8 cellular contexts compared by ENCODE assay signal in genomic region chr1:61049850-61050540, GRCh38. TPM values are rescaled to one million over a fixed set of nuclear protein-coding genes. Genes with fewer than 3 reads are reported as not detected.
DNase-seq lines count a peak whose midpoint lies in the region; ATAC-seq, FAIRE-seq and TF ChIP-seq lines count a peak whose summit lies in the region.

No MANE protein-coding gene starts in this region.

- H3K4me1 Mint-ChIP-seq in astrocyte (ENCODE audit: low read depth, unreplicated experiment): peaks cover 6% of the 10 kb centered on the region

- no peak overlapping the region for H3K27ac ChIP-seq in astrocyte (ENCODE audit: low read depth, low read length)
- H3K27ac ChIP-seq in rectal smooth muscle tissue (ENCODE audit: low read depth, low read length): peak overlapping the region; percentile 91
- H3K27ac ChIP-seq in uterus: peak overlapping the region; percentile 92 to 94

- H3K9me3 Mint-ChIP-seq in astrocyte (ENCODE audit: unreplicated experiment): no peaks in the 10 kb centered on the region

- TF ChIP-seq CTCF in GM06990 (IDR thresholded peaks at IDR 0.05; ENCODE audit: insufficient read depth, low read length, poor library complexity, severe bottlenecking) (peak; percentile 91), astrocyte (IDR thresholded peaks at IDR 0.05; ENCODE audit: insufficient read depth, low read depth, low read length) (peak; percentile 74), uterus (IDR thresholded peaks at IDR 0.05) (peak; percentile 92 to 98 (median 96))

- H3K27ac Mint-ChIP-seq in astrocyte (ENCODE audit: unreplicated experiment): no peak overlapping the region

- H3K9ac ChIP-seq in astrocyte (ENCODE audit: low read length): peak overlapping the region; percentile 67
- H3K9ac ChIP-seq in rectal smooth muscle tissue (ENCODE audit: low read length): peak overlapping the region; percentile 10

- H2AFZ ChIP-seq in astrocyte (ENCODE audit: low read depth, low read length): peak overlapping the region; percentile 88

- peak overlapping the region; percentile 80 for H3K4me3 Mint-ChIP-seq in astrocyte (ENCODE audit: unreplicated experiment)

- no peaks in the 10 kb centered on the region for H3K79me2 ChIP-seq in astrocyte (ENCODE audit: insufficient read depth, low read length)

- H3K27me3 Mint-ChIP-seq in astrocyte (ENCODE audit: low read depth, unreplicated experiment): peaks cover 39% of the 10 kb centered on the region

- peak overlapping the region; percentile 85 for H3K4me2 ChIP-seq in astrocyte (ENCODE audit: low read length)

- ATAC-seq in HG02642 (IDR thresholded peaks at IDR 0.05; ENCODE audit: poor library complexity, unreplicated experiment): peak; percentile 73

- H3K4me1 ChIP-seq in astrocyte (ENCODE audit: insufficient read depth, low read length) (peaks cover 3% of the 10 kb centered on the region), rectal smooth muscle tissue (ENCODE audit: control insufficient read depth, insufficient read depth, low read length) (peaks cover 8% of the 10 kb centered on the region), uterus (peaks cover 0 to 4% of the 10 kb centered on the region in 2 donors)

- peak overlapping the region; percentile 46 for H3K4me3 ChIP-seq in GM06990 (replicated peaks; ENCODE audit: low read depth, low read length)
- H3K4me3 ChIP-seq in astrocyte (ENCODE audit: insufficient read depth, low read depth, low read length): peak overlapping the region; percentile 60
- H3K4me3 ChIP-seq in rectal smooth muscle tissue (ENCODE audit: low read length): peak overlapping the region; percentile 73
- peak overlapping the region; percentile 65 to 81 for H3K4me3 ChIP-seq in uterus

- H3K36me3 Mint-ChIP-seq in astrocyte (ENCODE audit: low read depth, unreplicated experiment): no peaks in the 10 kb centered on the region

- H3K9me3 ChIP-seq in astrocyte (ENCODE audit: insufficient read depth, low read depth, low read length): no peaks in the 10 kb centered on the region
- H3K9me3 ChIP-seq in uterus: no peaks in the 10 kb centered on the region

- FAIRE-seq in astrocyte (lab: Jason Lieb, UNC): no peak

- H3K36me3 ChIP-seq in GM06990 (ENCODE audit: control insufficient read depth, insufficient read depth, low read length) (no peaks in the 10 kb centered on the region), astrocyte (ENCODE audit: insufficient read depth, low read length) (no peaks in the 10 kb centered on the region), rectal smooth muscle tissue (ENCODE audit: control insufficient read depth, insufficient read depth, low read length) (no peaks in the 10 kb centered on the region), uterus (no peaks in the 10 kb centered on the region)

- DNase-seq in GM06990 (ENCODE audit: extremely low read depth, insufficient read length): peak; percentile 35
- peak; percentile 89 for DNase-seq in NCI-H1694 treated with DMSO at 0.1 percent for 48 hours (lab: John Stamatoyannopoulos, UW)
- DNase-seq in T-helper 22 cell (ENCODE audit: low read depth): peak; percentile 58
- peak; percentile 46 for DNase-seq in astrocyte (ENCODE audit: low read depth)
- DNase-seq in hepatic stellate cell (ENCODE audit: low spot score): peak; percentile 87
- peak; percentile 94 to 96 for DNase-seq in uterus

- peak in 1 of 2 donors; percentile 60 for TF ChIP-seq POLR2A in uterus (IDR thresholded peaks at IDR 0.05)

- peaks cover 7% of the 10 kb centered on the region for H4K20me1 ChIP-seq in astrocyte (ENCODE audit: insufficient read depth, low read length)

- H3K27me3 ChIP-seq in GM06990 (replicated peaks; ENCODE audit: control insufficient read depth, insufficient read depth, low read length): no peaks in the 10 kb centered on the region; the same call in none of the 2 replicates
- H3K27me3 ChIP-seq in astrocyte (ENCODE audit: insufficient read depth, low read length): peaks cover 43% of the 10 kb centered on the region
- H3K27me3 ChIP-seq in rectal smooth muscle tissue (ENCODE audit: control insufficient read depth, insufficient read depth, low read length): no peaks in the 10 kb centered on the region
- no peaks in the 10 kb centered on the region for H3K27me3 ChIP-seq in uterus

- intact Hi-C loops in uterus (cut with DNase I; ENCODE audit: low total_unique reads): loop anchor here (10.0 kb wide), 3 partner anchors 405 to 805 kb away; no protein-coding TSS in a partner anchor

RNA-seq across cellular contexts. Expression of gene NFIA, which starts 32.4 kb away (rescaled TPM):
- total RNA-seq in astrocyte (4.6 and 7.2 TPM in 2 replicates), uterus (100 to 1,000 TPM in 1 of 4 donors, 10 to 100 TPM in 3; 49.2 to 116 (median 64.9) TPM)

Comparison
In these comparisons a context has a peak if more than half of its experiments do, and no peak if none do; other contexts are left out.
1. DNase-seq: peak in every context shown above with its lines; median percentile 95 in uterus; 89 in NCI-H1694 treated with DMSO at 0.1 percent for 48 hours; 87 in hepatic stellate cell; 58 in T-helper 22 cell; 46 in astrocyte; 35 in GM06990.